In the genomic region with DNA sequence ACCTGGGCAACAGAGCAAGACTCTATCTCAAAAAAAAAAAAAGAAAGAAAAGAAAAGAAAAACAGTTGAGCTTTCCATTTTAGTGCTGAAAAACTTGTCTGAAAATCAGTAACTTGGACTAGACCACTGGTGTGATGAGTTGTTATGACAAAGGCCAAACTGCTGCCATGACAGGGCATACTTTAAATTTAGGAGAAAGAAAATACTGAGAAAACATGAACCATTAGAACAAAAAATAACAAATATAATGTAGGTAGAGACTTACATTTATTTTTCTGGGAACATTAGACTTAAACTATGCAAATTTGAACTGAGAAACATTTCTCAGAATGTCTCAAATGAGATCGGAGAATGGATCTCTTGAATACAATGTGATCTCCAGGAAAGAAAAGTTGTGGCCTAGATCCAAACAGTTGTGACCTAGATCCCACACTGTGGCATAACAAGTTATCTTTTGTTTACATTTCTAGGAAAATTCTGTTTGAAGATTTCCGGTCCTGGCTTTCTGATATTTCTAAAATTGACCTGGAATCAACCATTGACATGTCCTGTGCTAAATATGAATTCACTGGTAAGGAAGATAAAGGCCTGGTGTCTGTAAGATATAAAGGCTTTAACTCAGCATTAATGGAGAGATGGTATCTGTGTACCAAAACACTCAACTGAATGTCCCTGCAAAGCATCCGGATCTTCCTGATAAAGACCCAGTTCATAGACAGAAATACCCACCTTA, we compare ENCODE assay signal across 28 cellular contexts.
"Had no signal": no experiment of that assay in that cellular context is flagged by ENCODE, and none has a peak within 500 bp of the region (broad histone marks: within the 10 kb centered on the region; RNA-seq: fewer than 3 reads in every experiment).

No MANE protein-coding gene starts in this region.

- H3K9me3 Mint-ChIP-seq: activated B cell treated with CpG ODN at 0.5 μM for 24 hours; activated naive CD4-positive, alpha-beta T cell treated with anti-CD3 and anti-CD28 coated beads, Interleukin-2, amount 50 U/mL, for 24 hours; immature natural killer cell; mesothelial cell of epicardium; natural killer cell; stimulated activated naive CD8-positive, alpha-beta T cell treated with anti-CD3 and anti-CD28 coated beads, Interleukin-15, amount 100 ng/mL, for 72 hours; T-helper 2 cell treated with Interferon-gamma antibody and Interleukin-4, amounts not matched to agents 5 μg/mL and 100 μg/mL, for 36 hours had no signal

- H3K27me3 Mint-ChIP-seq: activated B cell treated with CpG ODN at 0.5 μM for 24 hours; activated CD4-positive, alpha-beta T cell treated with anti-CD3 and anti-CD28 coated beads for 36 hours; activated naive CD4-positive, alpha-beta T cell treated with anti-CD3 and anti-CD28 coated beads, Interleukin-2, amount 50 U/mL, for 24 hours; stimulated activated naive CD8-positive, alpha-beta T cell treated with anti-CD3 and anti-CD28 coated beads, Interleukin-15, amount 100 ng/mL, for 72 hours had no signal

- H3K27ac Mint-ChIP-seq: activated B cell treated with CpG ODN at 0.5 μM for 24 hours; activated CD4-positive, alpha-beta T cell treated with anti-CD3 and anti-CD28 coated beads for 36 hours; mesothelial cell of epicardium; natural killer cell; stimulated activated naive CD8-positive, alpha-beta T cell treated with anti-CD3 and anti-CD28 coated beads, Interleukin-15, amount 100 ng/mL, for 72 hours; T-helper 2 cell treated with Interferon-gamma antibody and Interleukin-4, amounts not matched to agents 5 μg/mL and 100 μg/mL, for 36 hours had no signal

- ATAC-seq: activated CD4-positive, alpha-beta T cell treated with anti-CD3 and anti-CD28 coated beads for 36 hours; foreskin keratinocyte; natural killer cell; psoas muscle; stimulated activated naive CD8-positive, alpha-beta T cell treated with anti-CD3 and anti-CD28 coated beads, Interleukin-15, amount 100 ng/mL, for 72 hours had no signal

- H3K4me3 Mint-ChIP-seq: activated B cell treated with CpG ODN at 0.5 μM for 24 hours; activated CD4-positive, alpha-beta T cell treated with anti-CD3 and anti-CD28 coated beads for 36 hours; activated naive CD4-positive, alpha-beta T cell treated with anti-CD3 and anti-CD28 coated beads, Interleukin-2, amount 50 U/mL, for 24 hours; immature natural killer cell; mesothelial cell of epicardium; natural killer cell; stimulated activated naive CD8-positive, alpha-beta T cell treated with anti-CD3 and anti-CD28 coated beads, Interleukin-15, amount 100 ng/mL, for 72 hours; T-helper 2 cell treated with Interferon-gamma antibody and Interleukin-4, amounts not matched to agents 5 μg/mL and 100 μg/mL, for 36 hours had no signal

- H3K4me1 ChIP-seq: ascending aorta, foreskin keratinocyte, left ventricle myocardium inferior, psoas muscle, right atrium auricular region, tibial artery had no signal

- H3K4me3 ChIP-seq: adrenal gland, ascending aorta, hepatocyte, left ventricle myocardium inferior, ovary, psoas muscle, right atrium auricular region, tibial artery had no signal

- H3K9me3 ChIP-seq: adrenal gland, ascending aorta, left ventricle myocardium inferior, ovary, psoas muscle, right atrium auricular region, tibial artery had no signal

- H3K4me1 Mint-ChIP-seq: activated B cell treated with CpG ODN at 0.5 μM for 24 hours; activated CD4-positive, alpha-beta T cell treated with anti-CD3 and anti-CD28 coated beads for 36 hours; mesothelial cell of epicardium; natural killer cell; stimulated activated naive CD8-positive, alpha-beta T cell treated with anti-CD3 and anti-CD28 coated beads, Interleukin-15, amount 100 ng/mL, for 72 hours had no signal

- DNase-seq: activated B cell treated with CpG ODN at 0.5 μM for 24 hours; activated CD4-positive, alpha-beta T cell treated with anti-CD3 and anti-CD28 coated beads for 36 hours; activated CD4-positive, alpha-beta T cell treated with anti-CD3 and anti-CD28 coated beads, Interleukin-2, amount 50 U/mL, for 4 hours; activated CD8-positive, alpha-beta memory T cell treated with anti-CD3 and anti-CD28 coated beads for 24 hours; activated CD8-positive, alpha-beta memory T cell treated with anti-CD3 and anti-CD28 coated beads, Interleukin-2, amount 50 U/mL, for 4 hours; activated gamma-delta T cell treated with Interleukin-2 at 50 U/mL for 16 hours; brain microvascular endothelial cell; central memory CD4-positive, alpha-beta T cell; dermis blood vessel endothelial cell; effector CD8-positive, alpha-beta T cell; foreskin keratinocyte; glutamatergic neuron; immature natural killer cell; kidney glomerular epithelial cell; left ventricle myocardium inferior; natural killer cell; ovary; psoas muscle; stimulated activated CD4-positive, alpha-beta T cell treated with anti-CD3 and anti-CD28 coated beads, Interleukin-4, amount 100 ng/mL, for 4 hours; stimulated activated naive CD8-positive, alpha-beta T cell treated with anti-CD3 and anti-CD28 coated beads, Interleukin-15, amount 100 ng/mL, for 72 hours; tibial artery had no signal

- H3K27me3 ChIP-seq: adrenal gland, ascending aorta, brain microvascular endothelial cell, foreskin keratinocyte, hepatocyte, ovary, right atrium auricular region, tibial artery had no signal

- H3K27ac ChIP-seq: adrenal gland, ascending aorta, brain microvascular endothelial cell, foreskin keratinocyte, hepatocyte, left ventricle myocardium inferior, ovary, psoas muscle, right atrium auricular region, tibial artery had no signal
